Comparison of ENCODE assay signal across 7 cellular contexts in genomic region chr10:25382901-25383300, GRCh38.
DNase-seq lines count a peak whose midpoint lies in the region; ATAC-seq, FAIRE-seq and TF ChIP-seq lines count a peak whose summit lies in the region.
"Not testable (repeated sequence)": the region's sequence is repeated elsewhere in the genome, so short reads cannot be mapped to it uniquely, and the experiment has no call there.

No MANE protein-coding gene starts in this region.

- DNase-seq in GM23338 (ENCODE audit: low spot score); WTC11 (ENCODE audit: low spot score); endodermal cell; mesothelial cell of epicardium (ENCODE audit: low spot score in 2 of 2, unreplicated experiment in 2 of 2); progenitor cell of endocrine pancreas (ENCODE audit: low spot score, unreplicated experiment): not testable (repeated sequence)
- DNase-seq in kidney (peak; percentile 32), posterior vena cava (ENCODE audit: low spot score) (peak; percentile 54)

- H3K9me3 ChIP-seq in endodermal cell (ENCODE audit: control insufficient read depth, low read length), result peaks cover 15% of the 10 kb centered on the region
- not testable (repeated sequence) for H3K9me3 ChIP-seq in kidney (ENCODE audit: control insufficient read depth in 1 of 2, low read length in 2 of 2)

- 83% methylated on average over 7 of the region's 8 CpGs; no CpG with 5 or more reads in 1 of the 2 experiments for WGBS in endodermal cell (ENCODE audit: insufficient coverage in 1 of 2, insufficient read length in 1 of 2), 2 experiments

- H3K27ac Mint-ChIP-seq in GM23338, result not testable (repeated sequence)
- H3K27ac Mint-ChIP-seq in WTC11 (peak overlapping the region; percentile 75), endodermal cell (peak overlapping the region; percentile 45), mesothelial cell of epicardium (peak overlapping the region; percentile 72), progenitor cell of endocrine pancreas (peak overlapping the region; percentile 9)

- peaks cover 16% of the 10 kb centered on the region for H3K9me3 Mint-ChIP-seq in GM23338
- H3K9me3 Mint-ChIP-seq in WTC11, result peaks cover 20% of the 10 kb centered on the region
- peaks cover 18% of the 10 kb centered on the region for H3K9me3 Mint-ChIP-seq in endodermal cell
- H3K9me3 Mint-ChIP-seq in mesothelial cell of epicardium, result peaks cover 15% of the 10 kb centered on the region
- H3K9me3 Mint-ChIP-seq in progenitor cell of endocrine pancreas (ENCODE audit: low read depth), result not testable (repeated sequence)

- not testable (repeated sequence) for H3K36me3 ChIP-seq in GM23338 (ENCODE audit: insufficient read depth); endodermal cell (ENCODE audit: control insufficient read depth, insufficient read depth, low read length); kidney (ENCODE audit: control insufficient read depth in 1 of 2, insufficient read depth in 2 of 2, low read length in 2 of 2)

- H3K9me2 ChIP-seq in GM23338 (ENCODE audit: insufficient read depth), result not testable (repeated sequence)

- H3K27me3 ChIP-seq in GM23338 (ENCODE audit: insufficient read depth); endodermal cell (ENCODE audit: control insufficient read depth, insufficient read depth, low read length, poor library complexity, severe bottlenecking): not testable (repeated sequence)

- not testable (repeated sequence) for H3K4me3 ChIP-seq in GM23338; kidney (ENCODE audit: low read length in 2 of 2)
- H3K4me3 ChIP-seq in endodermal cell (ENCODE audit: low read length), result peak overlapping the region; percentile 5

- not testable (repeated sequence) for H3K4me3 Mint-ChIP-seq in GM23338; WTC11; endodermal cell; mesothelial cell of epicardium; progenitor cell of endocrine pancreas (ENCODE audit: low read depth)

- H4K20me1 ChIP-seq in GM23338 (replicated peaks; ENCODE audit: insufficient read depth), result not testable (repeated sequence)

- not testable (repeated sequence) for H3K4me2 ChIP-seq in GM23338

- CTCF ChIA-PET in WTC11 (lab: Charles Lee), result not testable (repeated sequence)

- not testable (repeated sequence) for H3K9ac ChIP-seq in endodermal cell (ENCODE audit: extremely low read depth, low read length, poor library complexity, severe bottlenecking); kidney (ENCODE audit: low read length in 2 of 2)

- not testable (repeated sequence) for FAIRE-seq in kidney (lab: Jason Lieb, UNC)

- H3K27ac ChIP-seq in GM23338 (ENCODE audit: low read depth); endodermal cell (ENCODE audit: low read depth, low read length); kidney (ENCODE audit: low read depth in 2 of 2, low read length in 2 of 2): not testable (repeated sequence)

- H3K36me3 Mint-ChIP-seq in GM23338 (ENCODE audit: low read depth); endodermal cell (ENCODE audit: low read depth); mesothelial cell of epicardium; progenitor cell of endocrine pancreas (ENCODE audit: insufficient read depth): not testable (repeated sequence)
- peaks cover 10% of the 10 kb centered on the region for H3K36me3 Mint-ChIP-seq in WTC11

- peak overlapping the region; percentile 16; the same call in 1 of the 2 replicates for H2AFZ ChIP-seq in GM23338

- not testable (repeated sequence) for H3K79me2 ChIP-seq in GM23338 (replicated peaks; ENCODE audit: insufficient read depth)

- H3K4me1 Mint-ChIP-seq in GM23338 (peaks cover 15% of the 10 kb centered on the region; the same call in 2 of the 3 replicates), WTC11 (peaks cover 16% of the 10 kb centered on the region), endodermal cell (peaks cover 29% of the 10 kb centered on the region), mesothelial cell of epicardium (peaks cover 39% of the 10 kb centered on the region), progenitor cell of endocrine pancreas (ENCODE audit: low read depth) (peaks cover 22% of the 10 kb centered on the region)

- H3K4me1 ChIP-seq in GM23338 (ENCODE audit: insufficient read depth); kidney (ENCODE audit: control insufficient read depth in 1 of 2, insufficient read depth in 1 of 2, low read depth in 1 of 2, low read length in 2 of 2): not testable (repeated sequence)
- H3K4me1 ChIP-seq in endodermal cell (ENCODE audit: control insufficient read depth, insufficient read depth, low read length), result peaks cover 10% of the 10 kb centered on the region

- POLR2A ChIA-PET in WTC11 (lab: Charles Lee), result interaction anchor here (0.6 kb wide), 1 partner anchor 118 kb away, joined by 4 read pairs; no protein-coding TSS in a partner anchor

- intact Hi-C loops in kidney (cut with DNase I); posterior vena cava (cut with DNase I): not testable (repeated sequence)

- not testable (repeated sequence) for H3F3A ChIP-seq in GM23338 (replicated peaks; ENCODE audit: low read depth)

- not testable (repeated sequence) for ATAC-seq in GM23338, WTC11

- not testable (repeated sequence) for H3K27me3 Mint-ChIP-seq in GM23338 (ENCODE audit: insufficient read depth, low read depth, poor library complexity); WTC11 (ENCODE audit: low read depth); endodermal cell (ENCODE audit: insufficient read depth); mesothelial cell of epicardium (ENCODE audit: low read depth); progenitor cell of endocrine pancreas

- TF ChIP-seq CTCF in GM23338 (conservative IDR thresholded peaks at IDR 0.05; ENCODE audit: low read depth in 2 of 2); WTC11 (IDR thresholded peaks at IDR 0.05); endodermal cell (conservative IDR thresholded peaks at IDR 0.05); kidney (IDR thresholded peaks at IDR 0.05; ENCODE audit: borderline replicate concordance, extremely low read depth, insufficient read depth); mesothelial cell of epicardium (IDR thresholded peaks at IDR 0.05; ENCODE audit: unreplicated experiment); progenitor cell of endocrine pancreas (IDR thresholded peaks at IDR 0.05; ENCODE audit: unreplicated experiment): not testable (repeated sequence)
